In genomic region chr2:184875212-184875611, GRCh38 we compare ENCODE assay signal across 30 cellular contexts.
"Had no signal": no experiment of that assay in that cellular context is flagged by ENCODE, and none has a peak within 500 bp of the region (broad histone marks: within the 10 kb centered on the region; RNA-seq: fewer than 3 reads in every experiment).

No MANE protein-coding gene starts in this region.

- H2AFZ ChIP-seq: parathyroid adenoma had no signal

- H3K9me3 Mint-ChIP-seq: neural crest cell had no signal

- H3K4me3 Mint-ChIP-seq: effector memory CD8-positive, alpha-beta T cell; mesothelial cell of epicardium; naive B cell; natural killer cell treated with Interleukin-12 subunit alpha and Interleukin-12 subunit beta and Interleukin-15 and Interleukin-18, amount 100 ng/mL, for 72 hours; neural crest cell; stimulated activated naive CD8-positive, alpha-beta T cell treated with anti-CD3 and anti-CD28 coated beads, Interleukin-15, amount 100 ng/mL, for 72 hours had no signal

- H3K36me3 Mint-ChIP-seq: mesothelial cell of epicardium; naive B cell; natural killer cell treated with Interleukin-12 subunit alpha and Interleukin-12 subunit beta and Interleukin-15 and Interleukin-18, amount 100 ng/mL, for 72 hours had no signal

- H3K27me3 Mint-ChIP-seq: effector memory CD8-positive, alpha-beta T cell; naive B cell; natural killer cell treated with Interleukin-12 subunit alpha and Interleukin-12 subunit beta and Interleukin-15 and Interleukin-18, amount 100 ng/mL, for 72 hours; progenitor cell of endocrine pancreas; stimulated activated naive CD8-positive, alpha-beta T cell treated with anti-CD3 and anti-CD28 coated beads, Interleukin-15, amount 100 ng/mL, for 72 hours had no signal

- H3K9me3 ChIP-seq: esophagus squamous epithelium, heart right ventricle, left lung, mucosa of descending colon, right lobe of liver, suprapubic skin, vagina had no signal

- H3K27ac Mint-ChIP-seq: effector memory CD8-positive, alpha-beta T cell; mesothelial cell of epicardium; naive B cell; natural killer cell treated with Interleukin-12 subunit alpha and Interleukin-12 subunit beta and Interleukin-15 and Interleukin-18, amount 100 ng/mL, for 72 hours; progenitor cell of endocrine pancreas; stimulated activated naive CD8-positive, alpha-beta T cell treated with anti-CD3 and anti-CD28 coated beads, Interleukin-15, amount 100 ng/mL, for 72 hours had no signal

- H3K9ac ChIP-seq: parathyroid adenoma had no signal

- H3K4me3 ChIP-seq: coronary artery, esophagus squamous epithelium, heart right ventricle, left lung, mucosa of descending colon, right lobe of liver, suprapubic skin, vagina had no signal

- H3K4me1 ChIP-seq: esophagus squamous epithelium, heart right ventricle, left lung, parathyroid adenoma, right lobe of liver, suprapubic skin, vagina had no signal

- H3K79me2 ChIP-seq: parathyroid adenoma had no signal

- H3K36me3 ChIP-seq: esophagus squamous epithelium, heart right ventricle, left lung, right lobe of liver, suprapubic skin, vagina had no signal

- DNase-seq: effector memory CD8-positive, alpha-beta T cell; erythroblast; esophagus squamous epithelium; foreskin melanocyte; glutamatergic neuron; heart right ventricle; hippocampal formation; left cardiac atrium; left lung; mesenchymal stem cell; mucosa of descending colon; naive B cell; right lobe of liver; small intestine; stimulated activated CD4-positive, alpha-beta T cell treated with anti-CD3 and anti-CD28 coated beads, Interleukin-1b, Interleukin-23, amount 100 ng/mL, for 48 hours; stimulated activated CD4-positive, alpha-beta T cell treated with anti-CD3 and anti-CD28 coated beads, Interleukin-4, amount 100 ng/mL, for 1 hour; stimulated activated CD8-positive, alpha-beta memory T cell treated with anti-CD3 and anti-CD28 coated beads, Interleukin-4, amount 100 ng/mL, for 48 hours; stimulated activated naive CD4-positive, alpha-beta T cell; stimulated activated naive CD8-positive, alpha-beta T cell treated with anti-CD3 and anti-CD28 coated beads, Interleukin-15, amount 100 ng/mL, for 72 hours; trophoblast cell had no signal

- FAIRE-seq: endometrium, islet of Langerhans, small intestine had no signal

- H3K4me1 Mint-ChIP-seq: naive B cell; stimulated activated naive CD8-positive, alpha-beta T cell treated with anti-CD3 and anti-CD28 coated beads, Interleukin-15, amount 100 ng/mL, for 72 hours had no signal

- H3K27me3 ChIP-seq: esophagus squamous epithelium, heart right ventricle, left lung, right lobe of liver, suprapubic skin, vagina had no signal

- H3K27ac ChIP-seq: coronary artery, esophagus squamous epithelium, heart right ventricle, left lung, parathyroid adenoma, right lobe of liver, suprapubic skin, vagina had no signal
